ENCODE assay signal across 8 cellular contexts in the genomic region with DNA sequence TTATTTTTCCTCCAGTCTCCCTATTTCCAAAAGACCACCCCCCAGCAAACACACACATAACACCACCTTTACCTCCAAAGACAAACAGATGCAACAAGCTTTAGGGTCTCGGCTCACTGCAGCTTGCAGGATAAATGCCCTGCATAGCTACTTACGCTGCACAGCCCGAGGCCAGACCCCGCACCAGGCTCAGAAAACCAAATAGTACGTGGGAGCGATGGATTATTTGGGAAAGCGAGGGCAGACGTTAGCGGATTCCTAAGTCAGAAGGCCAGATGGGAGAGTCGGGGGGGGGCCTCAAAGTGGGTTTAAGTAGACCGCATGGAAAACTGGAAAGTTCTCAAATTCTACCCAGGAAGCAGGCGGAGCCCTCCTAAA. TPM values are rescaled to one million over a fixed set of nuclear protein-coding genes. Genes with fewer than 3 reads are reported as not detected.
A peak's percentile ranks its signal among the peaks of the same experiment; 100 is the strongest.
DNase-seq lines count a peak whose midpoint lies in the region; ATAC-seq and TF ChIP-seq lines count a peak whose summit lies in the region.

No MANE protein-coding gene starts in this region.

- DNase-seq in activated CD4-positive, alpha-beta T cell treated with anti-CD3 and anti-CD28 coated beads, Interleukin-2, amount 10 ng/mL, durations not matched to agents 7 days and 5 days, result no peak
- DNase-seq in activated CD4-positive, alpha-beta T cell treated with anti-CD3 and anti-CD28 coated beads for 48 hours, result no peak
- DNase-seq in activated CD8-positive, alpha-beta T cell treated with anti-CD3 and anti-CD28 coated beads, Interleukin-2, amount 10 ng/mL, durations not matched to agents 7 days and 5 days, result peak; percentile 37
- peak; percentile 11 for DNase-seq in glomerular visceral epithelial cell (ENCODE audit: extremely low spot score)
- no peak for DNase-seq in sigmoid colon
- no peak for DNase-seq in DMS79 treated with DMSO at 0.1 percent for 48 hours (lab: John Stamatoyannopoulos, UW)
- DNase-seq in cortex of kidney (lab: John Stamatoyannopoulos, UW), result no peak

- peak overlapping the region; percentile 67 to 100 (median 96) for H3K4me3 ChIP-seq in sigmoid colon

- H3K27me3 Mint-ChIP-seq in activated CD4-positive, alpha-beta T cell treated with anti-CD3 and anti-CD28 coated beads, Interleukin-2, amount 10 ng/mL, durations not matched to agents 7 days and 5 days, result peaks cover 12% of the 10 kb centered on the region
- peaks cover 12% of the 10 kb centered on the region for H3K27me3 Mint-ChIP-seq in activated CD8-positive, alpha-beta T cell treated with anti-CD3 and anti-CD28 coated beads, Interleukin-2, amount 10 ng/mL, durations not matched to agents 7 days and 5 days (ENCODE audit: low read depth)

- peaks cover 0 to 46% (median 34%) of the 10 kb centered on the region in 4 donors for H3K4me1 ChIP-seq in sigmoid colon

- peak overlapping the region; percentile 89 for H3K27ac Mint-ChIP-seq in activated CD4-positive, alpha-beta T cell treated with anti-CD3 and anti-CD28 coated beads, Interleukin-2, amount 10 ng/mL, durations not matched to agents 7 days and 5 days
- H3K27ac Mint-ChIP-seq in activated CD8-positive, alpha-beta T cell treated with anti-CD3 and anti-CD28 coated beads, Interleukin-2, amount 10 ng/mL, durations not matched to agents 7 days and 5 days, result peak overlapping the region; percentile 93

- TF ChIP-seq POLR2A in sigmoid colon (IDR thresholded peaks at IDR 0.05), result no peak

- intact Hi-C loops in sigmoid colon (cut with DNase I), result no loop called here

- no peak for TF ChIP-seq CTCF in sigmoid colon (IDR thresholded peaks at IDR 0.05)

- CTCF ChIA-PET in activated CD4-positive, alpha-beta T cell treated with anti-CD3 and anti-CD28 coated beads, Interleukin-2, amount 10 ng/mL, durations not matched to agents 7 days and 5 days (lab: Charles Lee), result interaction anchor here (0.6 kb wide), 1 partner anchor 659 kb away, joined by 3 read pairs; no protein-coding TSS in a partner anchor
- CTCF ChIA-PET in activated CD8-positive, alpha-beta T cell treated with anti-CD3 and anti-CD28 coated beads, Interleukin-2, amount 10 ng/mL, durations not matched to agents 7 days and 5 days (lab: Charles Lee), result interaction anchor here (1.0 to 1.8 kb wide), 4 partner anchors 8 to 59 kb away, joined by 3 to 11 read pairs (median 6); no protein-coding TSS in a partner anchor

- 0% methylated on average over 12 of the region's 12 CpGs for WGBS in sigmoid colon, 2 donors

- H3K27ac ChIP-seq in sigmoid colon, result peak overlapping the region; percentile 84 to 93 (median 90)

- no peaks in the 10 kb centered on the region for H3K27me3 ChIP-seq in sigmoid colon

- POLR2A ChIA-PET in activated CD4-positive, alpha-beta T cell treated with anti-CD3 and anti-CD28 coated beads, Interleukin-2, amount 10 ng/mL, durations not matched to agents 7 days and 5 days (lab: Charles Lee), result no interaction called here
- POLR2A ChIA-PET in activated CD8-positive, alpha-beta T cell treated with anti-CD3 and anti-CD28 coated beads, Interleukin-2, amount 10 ng/mL, durations not matched to agents 7 days and 5 days (lab: Charles Lee), result interaction anchor here (0.8 to 1.1 kb wide), 4 partner anchors 8 to 69 kb away, joined by 3 to 5 read pairs (median 4); no protein-coding TSS in a partner anchor

- TF ChIP-seq EP300 in sigmoid colon (IDR thresholded peaks at IDR 0.05), result no peak

- peak overlapping the region; percentile 84 for H3K4me3 Mint-ChIP-seq in activated CD4-positive, alpha-beta T cell treated with anti-CD3 and anti-CD28 coated beads, Interleukin-2, amount 10 ng/mL, durations not matched to agents 7 days and 5 days
- H3K4me3 Mint-ChIP-seq in activated CD8-positive, alpha-beta T cell treated with anti-CD3 and anti-CD28 coated beads, Interleukin-2, amount 10 ng/mL, durations not matched to agents 7 days and 5 days, result peak overlapping the region; percentile 78

- H3K36me3 ChIP-seq in sigmoid colon, result peaks cover 0 to 9% (median 0%) of the 10 kb centered on the region in 4 donors

- no peaks in the 10 kb centered on the region for H3K9me3 ChIP-seq in sigmoid colon

- H3K36me3 Mint-ChIP-seq in activated CD4-positive, alpha-beta T cell treated with anti-CD3 and anti-CD28 coated beads, Interleukin-2, amount 10 ng/mL, durations not matched to agents 7 days and 5 days (ENCODE audit: low read depth), result peaks cover 3% of the 10 kb centered on the region
- H3K36me3 Mint-ChIP-seq in activated CD8-positive, alpha-beta T cell treated with anti-CD3 and anti-CD28 coated beads, Interleukin-2, amount 10 ng/mL, durations not matched to agents 7 days and 5 days (ENCODE audit: low read depth), result peaks cover 15% of the 10 kb centered on the region

- no peaks in the 10 kb centered on the region for H3K9me3 Mint-ChIP-seq in activated CD4-positive, alpha-beta T cell treated with anti-CD3 and anti-CD28 coated beads, Interleukin-2, amount 10 ng/mL, durations not matched to agents 7 days and 5 days
- no peaks in the 10 kb centered on the region for H3K9me3 Mint-ChIP-seq in activated CD8-positive, alpha-beta T cell treated with anti-CD3 and anti-CD28 coated beads, Interleukin-2, amount 10 ng/mL, durations not matched to agents 7 days and 5 days (ENCODE audit: insufficient read depth)

- H3K4me1 Mint-ChIP-seq in activated CD4-positive, alpha-beta T cell treated with anti-CD3 and anti-CD28 coated beads, Interleukin-2, amount 10 ng/mL, durations not matched to agents 7 days and 5 days, result peaks cover 6% of the 10 kb centered on the region
- H3K4me1 Mint-ChIP-seq in activated CD8-positive, alpha-beta T cell treated with anti-CD3 and anti-CD28 coated beads, Interleukin-2, amount 10 ng/mL, durations not matched to agents 7 days and 5 days (ENCODE audit: low read depth), result peaks cover 11% of the 10 kb centered on the region

- peak; percentile 39 for ATAC-seq in activated CD8-positive, alpha-beta T cell treated with anti-CD3 and anti-CD28 coated beads, Interleukin-2, amount 10 ng/mL, durations not matched to agents 7 days and 5 days
- ATAC-seq in HG02610 (IDR thresholded peaks at IDR 0.05; ENCODE audit: unreplicated experiment), result no peak

RNA-seq across cellular contexts. Expression of gene SFT2D1, which starts 0.4 kb away (rescaled TPM):
- 10 to 100 TPM; 39.7 to 43.2 TPM for total RNA-seq in activated CD4-positive, alpha-beta T cell treated with anti-CD3 and anti-CD28 coated beads, Interleukin-2, amount 10 ng/mL, durations not matched to agents 7 days and 5 days
- 10 to 100 TPM; 27.7 to 30.5 TPM for total RNA-seq in activated CD8-positive, alpha-beta T cell treated with anti-CD3 and anti-CD28 coated beads, Interleukin-2, amount 10 ng/mL, durations not matched to agents 7 days and 5 days
- total RNA-seq in sigmoid colon, result 10 to 100 TPM; 26.0 to 46.2 (median 37.6) TPM
- polyA plus RNA-seq in sigmoid colon, result 10 to 100 TPM; 49.2 to 92.8 (median 58.3) TPM

RNA-seq across cellular contexts. Expression of gene PRR18, which starts 33.7 kb away (rescaled TPM):
- total RNA-seq in activated CD4-positive, alpha-beta T cell treated with anti-CD3 and anti-CD28 coated beads, Interleukin-2, amount 10 ng/mL, durations not matched to agents 7 days and 5 days, result not detected
- total RNA-seq in activated CD8-positive, alpha-beta T cell treated with anti-CD3 and anti-CD28 coated beads, Interleukin-2, amount 10 ng/mL, durations not matched to agents 7 days and 5 days, result not detected
- under 1 TPM in 1 of 4 donors, not detected in 3; 0.41 TPM for total RNA-seq in sigmoid colon
- polyA plus RNA-seq in sigmoid colon, result under 1 TPM in 1 of 3 donors, not detected in 2; 0.06 TPM

RNA-seq across cellular contexts. Expression of gene MPC1, which starts 40.8 kb away (rescaled TPM):
- total RNA-seq in activated CD4-positive, alpha-beta T cell treated with anti-CD3 and anti-CD28 coated beads, Interleukin-2, amount 10 ng/mL, durations not matched to agents 7 days and 5 days, result 10 to 100 TPM; 27.1 to 28.3 TPM
- total RNA-seq in activated CD8-positive, alpha-beta T cell treated with anti-CD3 and anti-CD28 coated beads, Interleukin-2, amount 10 ng/mL, durations not matched to agents 7 days and 5 days, result 10 to 100 TPM; 32.8 to 36.7 TPM
- 10 to 100 TPM; 52.9 to 82.0 (median 78.3) TPM for total RNA-seq in sigmoid colon
- 100 to 1,000 TPM; 116 to 310 (median 161) TPM for polyA plus RNA-seq in sigmoid colon

Comparison
In these comparisons a context has a peak if more than half of its experiments do, and no peak if none do; other contexts are left out.
1. DNase-seq: peak in activated CD8-positive, alpha-beta T cell treated with anti-CD3 and anti-CD28 coated beads, Interleukin-2, amount 10 ng/mL, durations not matched to agents 7 days and 5 days (single experiment) and glomerular visceral epithelial cell (single experiment); none in activated CD4-positive, alpha-beta T cell treated with anti-CD3 and anti-CD28 coated beads, Interleukin-2, amount 10 ng/mL, durations not matched to agents 7 days and 5 days (single experiment), activated CD4-positive, alpha-beta T cell treated with anti-CD3 and anti-CD28 coated beads for 48 hours (single experiment), sigmoid colon (single experiment), DMS79 treated with DMSO at 0.1 percent for 48 hours (single experiment) and cortex of kidney (single experiment).